ENCODE assay signal across 13 cellular contexts in the genomic region with DNA sequence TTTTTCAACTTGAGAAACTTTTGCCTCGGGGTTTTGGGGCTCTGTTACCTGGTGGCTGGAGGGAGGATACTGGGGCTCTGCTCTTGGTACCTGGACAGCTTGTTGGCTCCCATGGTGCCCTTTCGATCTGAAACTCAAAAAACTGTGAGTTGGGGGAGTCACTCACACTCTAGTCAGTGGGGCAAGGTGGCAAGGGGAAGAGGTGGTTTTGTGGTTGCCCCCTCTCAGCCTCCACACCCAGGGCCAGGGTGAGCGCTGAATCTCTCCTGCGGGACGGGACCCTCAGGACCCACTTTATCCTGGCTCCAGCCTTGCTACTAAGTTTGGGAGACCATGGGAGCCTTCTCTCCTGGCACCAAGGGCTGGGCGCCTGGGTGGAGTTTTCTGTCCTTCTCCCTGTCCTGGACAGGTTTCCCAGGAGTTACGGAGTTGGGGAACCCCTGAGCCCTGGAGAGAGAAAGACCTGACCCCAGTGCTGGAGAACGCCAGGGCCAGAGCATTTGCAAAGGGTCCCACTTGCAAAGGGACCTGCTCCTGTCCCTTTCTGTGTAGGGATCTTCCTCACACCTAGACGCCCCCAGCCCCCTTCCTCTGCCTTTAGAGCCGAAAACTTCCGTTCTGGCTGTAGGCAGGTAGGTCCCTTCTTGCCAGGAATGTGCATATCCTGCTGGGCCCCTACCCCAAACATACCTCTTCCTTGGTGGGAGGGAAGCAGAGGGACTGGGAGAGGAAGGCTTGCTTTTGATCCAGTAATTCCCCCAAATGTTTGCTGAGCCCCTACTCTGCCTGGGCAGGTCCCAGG. TPM values are rescaled to one million over a fixed set of nuclear protein-coding genes. Genes with fewer than 3 reads are reported as not detected.
DNase-seq lines count a peak whose midpoint lies in the region; ATAC-seq and TF ChIP-seq lines count a peak whose summit lies in the region.
"Had no signal": no experiment of that assay in that cellular context is flagged by ENCODE, and none has a peak within 500 bp of the region (broad histone marks: within the 10 kb centered on the region; RNA-seq: fewer than 3 reads in every experiment).

No MANE protein-coding gene starts in this region.

- ATAC-seq in left colon (no peak), GM21360 (IDR thresholded peaks at IDR 0.05; ENCODE audit: unreplicated experiment) (no peak)
- ATAC-seq: heart left ventricle had no signal

- H3K27me3 Mint-ChIP-seq in HFFc6 (ENCODE audit: insufficient read depth) (peaks cover 3% of the 10 kb centered on the region), nephron progenitor cell (ENCODE audit: low read depth, poor library complexity) (peaks cover 60% of the 10 kb centered on the region)

- no peaks in the 10 kb centered on the region for H3F3A ChIP-seq in PC-9 (ENCODE audit: insufficient read depth, low read depth)

- H3K9me2 ChIP-seq in PC-9 (ENCODE audit: insufficient read depth), result no peaks in the 10 kb centered on the region

- 0 out of 2 replicates have a peak, but pooled peaks cover 4% of the 10 kb centered on the region for H3K36me3 Mint-ChIP-seq in HFFc6 (ENCODE audit: low read depth)
- H3K36me3 Mint-ChIP-seq in nephron progenitor cell (ENCODE audit: low read depth), result peaks cover 36% of the 10 kb centered on the region

- WGBS in ectodermal cell, 2 experiments, result 36% methylated on average over 11 of the region's 11 CpGs

- no peaks in the 10 kb centered on the region for H3K9me3 ChIP-seq in BLaER1
- H3K9me3 ChIP-seq in ectodermal cell (ENCODE audit: control insufficient read depth, low read length), result no peaks in the 10 kb centered on the region
- no peaks in the 10 kb centered on the region for H3K9me3 ChIP-seq in PC-9 (ENCODE audit: insufficient read depth, low read depth)
- H3K9me3 ChIP-seq: heart left ventricle had no signal

- H3K27me3 ChIP-seq in BLaER1 (peaks cover 27% of the 10 kb centered on the region), ectodermal cell (ENCODE audit: control insufficient read depth, insufficient read depth, low read length, poor library complexity, severe bottlenecking) (peaks cover 56% of the 10 kb centered on the region), PC-9 (ENCODE audit: insufficient read depth, low read depth) (no peaks in the 10 kb centered on the region)

- CTCF ChIA-PET in PC-9 (lab: Charles Lee), result no interaction called here

- intact Hi-C loops in left colon (cut with DNase I, micrococcal nuclease), result no loop called here
- intact Hi-C loops in PC-9 (cut with micrococcal nuclease; ENCODE audit: unreplicated experiment), result loop anchor here (5.0 kb wide), 1 partner anchor 33 kb away; no protein-coding TSS in a partner anchor

- no peaks in the 10 kb centered on the region for H3K9me3 Mint-ChIP-seq in HFFc6
- no peaks in the 10 kb centered on the region for H3K9me3 Mint-ChIP-seq in nephron progenitor cell

- H3K4me1 Mint-ChIP-seq in HFFc6 (ENCODE audit: low read depth) (peaks cover 14% of the 10 kb centered on the region), nephron progenitor cell (peaks cover 82% of the 10 kb centered on the region)

- H3K27ac Mint-ChIP-seq in HFFc6 (no peak overlapping the region), nephron progenitor cell (no peak overlapping the region)

- H3K9ac ChIP-seq in BLaER1, result peak overlapping the region; percentile 85
- H3K9ac ChIP-seq: parathyroid adenoma had no signal

- H3K36me3 ChIP-seq in BLaER1, result peaks cover 43% of the 10 kb centered on the region
- no peaks in the 10 kb centered on the region for H3K36me3 ChIP-seq in ectodermal cell (ENCODE audit: control insufficient read depth, insufficient read depth, low read length)
- H3K36me3 ChIP-seq in PC-9 (ENCODE audit: low read depth), result no peaks in the 10 kb centered on the region

- TF ChIP-seq CTCF in HFFc6 (IDR thresholded peaks at IDR 0.05), result no peak
- no peak for TF ChIP-seq CTCF in nephron progenitor cell (IDR thresholded peaks at IDR 0.05)
- TF ChIP-seq CTCF in PC-9 (conservative IDR thresholded peaks at IDR 0.05), result no peak

- H3K4me1 ChIP-seq in BLaER1 (peaks cover 47% of the 10 kb centered on the region), ectodermal cell (ENCODE audit: control insufficient read depth, insufficient read depth, low read length) (peaks cover 25% of the 10 kb centered on the region), PC-9 (replicated peaks; ENCODE audit: insufficient read depth) (no peaks in the 10 kb centered on the region)

- no TSS peak for BruUV-seq in PC-9 (replicated peaks; lab: Mats Ljungman, UMichigan)

- H3K27ac ChIP-seq in BLaER1, result no peak overlapping the region
- no peak overlapping the region for H3K27ac ChIP-seq in ectodermal cell (ENCODE audit: insufficient read depth, low read depth, low read length, poor library complexity, severe bottlenecking)
- H3K27ac ChIP-seq in PC-9, result no peak overlapping the region
- H3K27ac ChIP-seq: heart left ventricle, parathyroid adenoma had no signal

- H3K4me3 ChIP-seq in BLaER1, result peak overlapping the region; percentile 91
- H3K4me3 ChIP-seq in ectodermal cell (ENCODE audit: insufficient read depth, low read depth, low read length), result peak overlapping the region; percentile 90
- no peak overlapping the region for H3K4me3 ChIP-seq in PC-9

- H4K20me1 ChIP-seq in BLaER1 (peaks cover 70% of the 10 kb centered on the region), PC-9 (ENCODE audit: insufficient read depth) (peaks cover 14% of the 10 kb centered on the region)

- POLR2A ChIA-PET in PC-9 (lab: Charles Lee; ENCODE audit: unreplicated experiment), result interaction anchor here (0.5 kb wide), 1 partner anchor 121 kb away, joined by 3 read pairs; no protein-coding TSS in a partner anchor

- H3K4me2 ChIP-seq in BLaER1 (peak overlapping the region; percentile 89), PC-9 (no peak overlapping the region)

- H2AFZ ChIP-seq in PC-9, result no peak overlapping the region
- H2AFZ ChIP-seq: parathyroid adenoma had no signal

- peaks cover 36% of the 10 kb centered on the region for H3K79me2 ChIP-seq in PC-9 (ENCODE audit: low read depth)

- DNase-seq in HFFc6 (no peak), nephron progenitor cell (no peak), putamen (ENCODE audit: low spot score) (no peak), left colon (no peak), PC-9 (no peak)
- DNase-seq: Calu3, cerebellar nuclear complex, NCI-H1930 had no signal

- H3K4me3 Mint-ChIP-seq in HFFc6, result peak overlapping the region; percentile 32; the same call in 1 of the 2 replicates
- peak overlapping the region; percentile 98 for H3K4me3 Mint-ChIP-seq in nephron progenitor cell

RNA-seq across cellular contexts. Expression of a gene that starts 2.9 kb away (rescaled TPM):
- 10 to 100 TPM; 17.9 to 24.4 (median 24.0) TPM for total RNA-seq in HFFc6 (2021; fragmentation: NEBNext Ultra II Directional; extraction: Animal tissue kit (Norgen Biotek cat#: 25700))
- polyA plus RNA-seq in ectodermal cell (2013, experiment 1 of 4), result 41.3 TPM
- 38.5 TPM for polyA plus RNA-seq in ectodermal cell (2013, experiment 2 of 4)
- 34.5 TPM for polyA plus RNA-seq in ectodermal cell (2013, experiment 3 of 4)
- polyA plus RNA-seq in ectodermal cell (2013, experiment 4 of 4), result 37.6 TPM
- total RNA-seq in left colon (10 to 100 TPM; 38.6 to 39.4 TPM), PC-9 (2021) (26.0 and 29.4 TPM in 2 replicates)
